1 cellular context compared by ENCODE assay signal in genomic region chr9:130927995-130928900, GRCh38.
TF ChIP-seq lines count a peak whose summit lies in the region.

No MANE protein-coding gene starts in this region.

TF ChIP-seq in HepG2, 621 proteins besides CTCF, POLR2A, EP300 and RAD21 (continued from another document):
- TF ChIP-seq PATZ1 (CRISPR knock-in tag; IDR thresholded peaks at IDR 0.05): peak; percentile 29; the same call in 1 of the 2 replicates
- TF ChIP-seq YEATS4 (CRISPR knock-in tag; IDR thresholded peaks at IDR 0.05; ENCODE audit: borderline replicate concordance): no peak
